16 cellular contexts compared by ENCODE assay signal in the genomic region with DNA sequence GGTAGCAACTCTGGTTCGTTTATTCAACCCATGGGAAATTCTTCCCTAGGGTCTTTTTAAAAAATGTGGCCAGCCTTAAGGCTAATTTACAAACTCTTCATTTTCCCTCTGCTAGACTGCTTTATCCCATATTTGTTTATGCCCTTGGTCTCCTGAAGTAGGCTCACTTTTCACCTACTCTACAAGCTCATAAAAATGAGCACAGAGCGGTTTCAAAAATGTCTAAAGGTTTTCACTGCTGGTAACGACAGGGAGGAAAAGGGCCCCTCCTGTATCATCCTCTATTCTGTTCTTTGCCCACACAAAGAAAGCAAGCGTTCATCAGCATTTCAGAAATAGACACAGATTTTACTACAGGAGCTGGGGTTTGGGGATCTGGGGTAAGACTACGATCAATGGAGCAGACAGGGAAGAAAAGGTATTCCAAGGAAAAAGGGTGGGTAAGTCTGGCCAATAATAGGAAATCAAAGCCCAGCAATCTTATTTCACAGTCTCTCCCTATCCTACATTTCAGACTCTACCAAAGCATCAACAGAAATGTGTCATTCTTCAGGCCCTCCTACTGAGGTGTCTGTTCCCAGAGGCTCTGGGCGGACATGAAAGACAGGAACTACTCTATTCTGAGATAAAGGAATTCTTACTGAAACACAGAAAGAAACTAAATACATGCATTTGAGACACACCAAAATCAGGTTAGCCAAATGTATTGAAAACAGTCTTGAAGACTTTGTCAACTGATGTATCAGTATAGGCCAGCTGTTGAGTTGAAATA.
DNase-seq lines count a peak whose midpoint lies in the region; ATAC-seq and TF ChIP-seq lines count a peak whose summit lies in the region.
"Had no signal": no experiment of that assay in that cellular context is flagged by ENCODE, and none has a peak within 500 bp of the region (broad histone marks: within the 10 kb centered on the region; RNA-seq: fewer than 3 reads in every experiment).

No MANE protein-coding gene starts in this region.

- H3K4me3 Mint-ChIP-seq in endodermal cell (no peak overlapping the region), neural crest cell (peak overlapping the region; percentile 74)
- H3K4me3 Mint-ChIP-seq: activated naive CD8-positive, alpha-beta T cell treated with anti-CD3 and anti-CD28 coated beads for 36 hours; naive thymus-derived CD8-positive, alpha-beta T cell had no signal

- H3K36me3 Mint-ChIP-seq in endodermal cell (ENCODE audit: low read depth) (no peaks in the 10 kb centered on the region), neural crest cell (ENCODE audit: low read depth) (no peaks in the 10 kb centered on the region)

- intact Hi-C loops in heart left ventricle (cut with DNase I) = no loop called here

- H3K4me1 ChIP-seq in cardiac muscle cell (ENCODE audit: low read depth) = peaks cover 45% of the 10 kb centered on the region
- H3K4me1 ChIP-seq in heart left ventricle = peaks cover 0 to 49% (median 19%) of the 10 kb centered on the region in 12 donors
- peaks cover 7% of the 10 kb centered on the region for H3K4me1 ChIP-seq in endodermal cell (ENCODE audit: control insufficient read depth, insufficient read depth, low read length)
- H3K4me1 ChIP-seq: A549 had no signal

- TF ChIP-seq CTCF in cardiac muscle cell (IDR thresholded peaks at IDR 0.05; ENCODE audit: low read depth, low read length) = no peak
- no peak for TF ChIP-seq CTCF in heart left ventricle (IDR thresholded peaks at IDR 0.05)
- TF ChIP-seq CTCF in endodermal cell (conservative IDR thresholded peaks at IDR 0.05) = no peak
- no peak for TF ChIP-seq CTCF in neural crest cell (conservative IDR thresholded peaks at IDR 0.05)

- H3K9me3 Mint-ChIP-seq in endodermal cell (no peaks in the 10 kb centered on the region), neural crest cell (no peaks in the 10 kb centered on the region)
- H3K9me3 Mint-ChIP-seq: activated naive CD8-positive, alpha-beta T cell treated with anti-CD3 and anti-CD28 coated beads for 36 hours; naive thymus-derived CD8-positive, alpha-beta T cell had no signal

- no peak for TF ChIP-seq POLR2A in heart left ventricle (IDR thresholded peaks at IDR 0.05)

- H3K9ac ChIP-seq in endodermal cell (ENCODE audit: extremely low read depth, low read length, poor library complexity, severe bottlenecking) = no peak overlapping the region

- H3K4me3 ChIP-seq in cardiac muscle cell = no peak overlapping the region
- no peak overlapping the region for H3K4me3 ChIP-seq in heart left ventricle
- H3K4me3 ChIP-seq in endodermal cell (ENCODE audit: low read length) = no peak overlapping the region
- H3K4me3 ChIP-seq: A549 had no signal

- H3K27ac Mint-ChIP-seq in endodermal cell = peak overlapping the region; percentile 1
- H3K27ac Mint-ChIP-seq in neural crest cell (ENCODE audit: unreplicated experiment) = peak overlapping the region; percentile 85
- H3K27ac Mint-ChIP-seq: activated naive CD8-positive, alpha-beta T cell treated with anti-CD3 and anti-CD28 coated beads for 36 hours had no signal

- H3K9me3 ChIP-seq in cardiac muscle cell (ENCODE audit: low read depth) (no peaks in the 10 kb centered on the region), heart left ventricle (no peaks in the 10 kb centered on the region), endodermal cell (ENCODE audit: control insufficient read depth, low read length) (no peaks in the 10 kb centered on the region)
- H3K9me3 ChIP-seq: A549 had no signal

- no peaks in the 10 kb centered on the region for H3K36me3 ChIP-seq in cardiac muscle cell
- H3K36me3 ChIP-seq in heart left ventricle = no peaks in the 10 kb centered on the region
- no peaks in the 10 kb centered on the region for H3K36me3 ChIP-seq in endodermal cell (ENCODE audit: control insufficient read depth, insufficient read depth, low read length)

- ATAC-seq in heart left ventricle (no peak), HG03565 (IDR thresholded peaks at IDR 0.05; ENCODE audit: unreplicated experiment) (no peak)
- ATAC-seq: A549; naive thymus-derived CD8-positive, alpha-beta T cell had no signal

- DNase-seq in cardiac muscle cell (ENCODE audit: low read depth in 1 of 2, low spot score in 1 of 2) (no peak), heart left ventricle (no peak), endodermal cell (no peak), neural crest cell (ENCODE audit: low read depth, low spot score) (no peak), GM19238 (ENCODE audit: insufficient read length, low spot score) (no peak), D341Med (ENCODE audit: low spot score) (no peak), NCI-H526 treated with DMSO at 0.1 percent for 48 hours (lab: John Stamatoyannopoulos, UW) (no peak)
- DNase-seq: activated CD4-positive, alpha-beta T cell treated with anti-CD3 and anti-CD28 coated beads for 1 hour; activated naive CD8-positive, alpha-beta T cell treated with anti-CD3 and anti-CD28 coated beads for 36 hours; naive thymus-derived CD8-positive, alpha-beta T cell; NCI-H1048; NCI-H187 treated with DMSO at 0.1 percent for 48 hours; NCI-H524 treated with DMSO at 0.1 percent for 48 hours; small intestine had no signal

- peaks cover 36% of the 10 kb centered on the region for H3K4me1 Mint-ChIP-seq in endodermal cell
- H3K4me1 Mint-ChIP-seq in neural crest cell = peaks cover 45% of the 10 kb centered on the region

- H3K27me3 ChIP-seq in cardiac muscle cell (no peaks in the 10 kb centered on the region), heart left ventricle (no peaks in the 10 kb centered on the region), endodermal cell (ENCODE audit: control insufficient read depth, insufficient read depth, low read length, poor library complexity, severe bottlenecking) (no peaks in the 10 kb centered on the region)

- 85 to 87% (median 86%) methylated on average over 6 of the region's 6 CpGs for whole genome bisulfite sequencing in heart left ventricle, 4 donors
- 80 to 87% methylated on average over 3 to 6 of the region's 6 CpGs for WGBS in endodermal cell (ENCODE audit: insufficient coverage in 1 of 2, insufficient read length in 1 of 2), 2 experiments

- H3K27ac ChIP-seq in cardiac muscle cell (peak overlapping the region; percentile 82), heart left ventricle (no peak overlapping the region), endodermal cell (ENCODE audit: low read depth, low read length) (peak overlapping the region; percentile 93)
- H3K27ac ChIP-seq: A549 had no signal

- H3K27me3 Mint-ChIP-seq in endodermal cell (ENCODE audit: insufficient read depth) = no peaks in the 10 kb centered on the region
- H3K27me3 Mint-ChIP-seq in neural crest cell (ENCODE audit: low read depth) = no peaks in the 10 kb centered on the region
- H3K27me3 Mint-ChIP-seq: activated naive CD8-positive, alpha-beta T cell treated with anti-CD3 and anti-CD28 coated beads for 36 hours; naive thymus-derived CD8-positive, alpha-beta T cell had no signal

Comparison
In these comparisons a context has a peak if more than half of its experiments do, and no peak if none do; other contexts are left out.
1. H3K27ac ChIP-seq: peak in cardiac muscle cell (single experiment) and endodermal cell (single experiment); none in heart left ventricle (0 of 12).